In the genomic region with DNA sequence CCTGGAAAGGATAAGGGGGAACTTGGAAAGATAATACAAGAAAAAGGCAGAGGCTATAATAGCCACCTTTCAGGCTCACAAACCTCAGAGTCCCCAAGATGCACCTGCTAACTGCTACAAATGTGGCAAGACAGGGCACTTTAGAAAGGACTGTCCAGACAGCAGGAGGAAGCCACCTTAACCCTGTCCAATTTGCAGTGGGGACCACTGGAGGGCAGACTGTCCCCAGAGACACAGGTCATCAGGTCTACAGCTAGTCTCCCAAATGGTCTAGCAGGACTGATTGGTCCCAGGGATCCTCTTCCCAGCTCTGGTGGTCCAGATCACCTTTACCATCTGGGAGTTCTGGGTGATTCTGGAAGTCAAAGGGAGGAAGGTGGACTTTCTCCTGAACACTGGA, we compare ENCODE assay signal across 15 cellular contexts.
DNase-seq lines count a peak whose midpoint lies in the region; ATAC-seq, FAIRE-seq and TF ChIP-seq lines count a peak whose summit lies in the region.
"Had no signal": no experiment of that assay in that cellular context is flagged by ENCODE, and none has a peak within 500 bp of the region (broad histone marks: within the 10 kb centered on the region; RNA-seq: fewer than 3 reads in every experiment).

No MANE protein-coding gene starts in this region.

- H3K36me3 ChIP-seq in bronchial epithelial cell (ENCODE audit: control insufficient read depth, insufficient read depth, low read length), result no peaks in the 10 kb centered on the region
- no peaks in the 10 kb centered on the region for H3K36me3 ChIP-seq in stomach
- H3K36me3 ChIP-seq: SJSA1, spleen, upper lobe of right lung had no signal

- no peak for ATAC-seq in activated T-cell treated with anti-CD3 and anti-CD28 coated beads, Interleukin-2, amount 50 U/mL, for 4 hours
- ATAC-seq: upper lobe of right lung had no signal

- H3K4me1 Mint-ChIP-seq in progenitor cell of endocrine pancreas (ENCODE audit: low read depth), result no peaks in the 10 kb centered on the region
- no peaks in the 10 kb centered on the region for H3K4me1 Mint-ChIP-seq in activated T-cell treated with anti-CD3 and anti-CD28 coated beads, Interleukin-2, amount 50 U/mL, for 4 hours (ENCODE audit: low read depth)
- H3K4me1 Mint-ChIP-seq: nephron had no signal

- DNase-seq in SIG-M5 treated with dmso at 0.1 percent for 504 hours (lab: John Stamatoyannopoulos, UW; ENCODE audit: unreplicated experiment) (peak; percentile 11), SIG-M5 (lab: John Stamatoyannopoulos, UW) (no peak), NCI-H748 treated with DMSO at 0.1 percent for 48 hours (lab: John Stamatoyannopoulos, UW) (peak; percentile 29), bronchial epithelial cell (ENCODE audit: low read depth) (peak; percentile 8), progenitor cell of endocrine pancreas (ENCODE audit: low spot score, unreplicated experiment) (no peak), G401 (ENCODE audit: low spot score) (no peak), stomach (no peak)
- DNase-seq in activated T-cell treated with anti-CD3 and anti-CD28 coated beads, Interleukin-2, amount 50 U/mL, for 4 hours, result no peak
- DNase-seq: activated CD4-positive, alpha-beta T cell treated with anti-CD3 and anti-CD28 coated beads, Interleukin-2, amount 50 U/mL, for 4 hours; NCI-H2029; spleen; upper lobe of right lung had no signal

- intact Hi-C loops in stomach (cut with DNase I; ENCODE audit: low total_unique reads), result no loop called here

- no peaks in the 10 kb centered on the region for H3K36me3 Mint-ChIP-seq in progenitor cell of endocrine pancreas (ENCODE audit: insufficient read depth)
- no peaks in the 10 kb centered on the region for H3K36me3 Mint-ChIP-seq in activated T-cell treated with anti-CD3 and anti-CD28 coated beads, Interleukin-2, amount 50 U/mL, for 4 hours (ENCODE audit: insufficient read depth)

- H3K27me3 Mint-ChIP-seq in progenitor cell of endocrine pancreas, result no peaks in the 10 kb centered on the region
- no peaks in the 10 kb centered on the region for H3K27me3 Mint-ChIP-seq in activated T-cell treated with anti-CD3 and anti-CD28 coated beads, Interleukin-2, amount 50 U/mL, for 4 hours (ENCODE audit: low read depth)

- TF ChIP-seq CTCF in bronchial epithelial cell (IDR thresholded peaks at IDR 0.05; ENCODE audit: insufficient read depth, low read length, severe bottlenecking) (peak; percentile 9), progenitor cell of endocrine pancreas (IDR thresholded peaks at IDR 0.05; ENCODE audit: unreplicated experiment) (peak; percentile 53), stomach (IDR thresholded peaks at IDR 0.05) (no peak)

- FAIRE-seq in bronchial epithelial cell (lab: Jason Lieb, UNC), result peak; percentile 81
- FAIRE-seq: islet of Langerhans had no signal

- no peak overlapping the region for H3K27ac Mint-ChIP-seq in progenitor cell of endocrine pancreas
- H3K27ac Mint-ChIP-seq: nephron had no signal

- H3K9me3 Mint-ChIP-seq in progenitor cell of endocrine pancreas (ENCODE audit: low read depth), result no peaks in the 10 kb centered on the region
- peaks cover 17% of the 10 kb centered on the region for H3K9me3 Mint-ChIP-seq in activated T-cell treated with anti-CD3 and anti-CD28 coated beads, Interleukin-2, amount 50 U/mL, for 4 hours

- H3K9me3 ChIP-seq in stomach, result peaks cover 0 to 38% (median 10%) of the 10 kb centered on the region in 4 donors
- H3K9me3 ChIP-seq: SJSA1, upper lobe of right lung had no signal

- H3K27ac ChIP-seq in stomach, result no peak overlapping the region
- H3K27ac ChIP-seq: SJSA1, spleen, upper lobe of right lung had no signal

- H3K4me3 Mint-ChIP-seq in progenitor cell of endocrine pancreas (ENCODE audit: low read depth), result no peak overlapping the region
- no peak overlapping the region for H3K4me3 Mint-ChIP-seq in activated T-cell treated with anti-CD3 and anti-CD28 coated beads, Interleukin-2, amount 50 U/mL, for 4 hours
- H3K4me3 Mint-ChIP-seq: nephron had no signal

- TF ChIP-seq EP300 in stomach (IDR thresholded peaks at IDR 0.05), result no peak

- H3K27me3 ChIP-seq in bronchial epithelial cell (ENCODE audit: control insufficient read depth, insufficient read depth, low read length) (no peaks in the 10 kb centered on the region), stomach (no peaks in the 10 kb centered on the region)
- H3K27me3 ChIP-seq: SJSA1, spleen, upper lobe of right lung had no signal

- in situ Hi-C loops in G401 (cut with HindIII; ENCODE audit: low sequenced_read_pairs), result no loop called here

- H3K4me3 ChIP-seq in bronchial epithelial cell (ENCODE audit: low read depth, low read length) (no peak overlapping the region), stomach (no peak overlapping the region)
- H3K4me3 ChIP-seq: SJSA1, spleen, upper lobe of right lung had no signal

- H3K4me1 ChIP-seq in stomach, result no peaks in the 10 kb centered on the region
- H3K4me1 ChIP-seq: SJSA1, spleen, upper lobe of right lung had no signal

- TF ChIP-seq POLR2A in stomach (IDR thresholded peaks at IDR 0.05), result no peak

Comparison
In these comparisons a context has a peak if more than half of its experiments do, and no peak if none do; other contexts are left out.
1. DNase-seq: peak in SIG-M5 treated with dmso at 0.1 percent for 504 hours (single experiment), NCI-H748 treated with DMSO at 0.1 percent for 48 hours (single experiment) and bronchial epithelial cell (single experiment); none in SIG-M5 (single experiment), progenitor cell of endocrine pancreas (single experiment), activated T-cell treated with anti-CD3 and anti-CD28 coated beads, Interleukin-2, amount 50 U/mL, for 4 hours (single experiment), G401 (single experiment) and stomach (single experiment).
2. CTCF ChIP-seq: peak in bronchial epithelial cell (single experiment) and progenitor cell of endocrine pancreas (single experiment); none in stomach (0 of 7).